17 cellular contexts compared by ENCODE assay signal in genomic region chr15:96418146-96418545, GRCh38.
"Had no signal": no experiment of that assay in that cellular context is flagged by ENCODE, and none has a peak within 500 bp of the region (broad histone marks: within the 10 kb centered on the region; RNA-seq: fewer than 3 reads in every experiment).

No MANE protein-coding gene starts in this region.

- H3K36me3 Mint-ChIP-seq: activated naive CD4-positive, alpha-beta T cell treated with anti-CD3 and anti-CD28 coated beads, Interleukin-2, amount 10 ng/mL, durations not matched to agents 7 days and 5 days had no signal

- H3K9me3 Mint-ChIP-seq: activated naive CD4-positive, alpha-beta T cell treated with anti-CD3 and anti-CD28 coated beads, Interleukin-2, amount 10 ng/mL, durations not matched to agents 7 days and 5 days; activated T-helper 2 cell treated with anti-CD3 and anti-CD28 coated beads, Interferon-gamma antibody, Interleukin-2, Interleukin-4, amounts not matched to agents 10 μg/mL and 5 μg/mL and 100 μg/mL, durations not matched to agents 14 hours and 24 hours and 36 hours had no signal

- ATAC-seq: activated CD8-positive, alpha-beta T cell treated with anti-CD3 and anti-CD28 coated beads, Interleukin-2, amount 10 ng/mL, durations not matched to agents 7 days and 5 days; naive thymus-derived CD4-positive, alpha-beta T cell; psoas muscle; stimulated activated naive CD8-positive, alpha-beta T cell treated with anti-CD3 and anti-CD28 coated beads, Interleukin-15, Interleukin-2, amounts not matched to agents 100 U/mL and 50 U/mL, for 24 hours; upper lobe of right lung had no signal

- H3K36me3 ChIP-seq: adrenal gland, upper lobe of right lung had no signal

- H3K27ac Mint-ChIP-seq: activated CD8-positive, alpha-beta T cell treated with anti-CD3 and anti-CD28 coated beads, Interleukin-2, amount 10 ng/mL, durations not matched to agents 7 days and 5 days; activated naive CD4-positive, alpha-beta T cell treated with anti-CD3 and anti-CD28 coated beads, Interleukin-2, amount 10 ng/mL, durations not matched to agents 7 days and 5 days; activated T-helper 2 cell treated with anti-CD3 and anti-CD28 coated beads, Interferon-gamma antibody, Interleukin-2, Interleukin-4, amounts not matched to agents 10 μg/mL and 5 μg/mL and 100 μg/mL, durations not matched to agents 14 hours and 24 hours and 36 hours; naive thymus-derived CD4-positive, alpha-beta T cell had no signal

- DNase-seq: activated CD4-positive, alpha-beta T cell treated with anti-CD3 and anti-CD28 coated beads for 4 hours; activated CD8-positive, alpha-beta memory T cell treated with anti-CD3 and anti-CD28 coated beads, Interleukin-2, amount 50 U/mL, for 48 hours; activated CD8-positive, alpha-beta T cell treated with anti-CD3 and anti-CD28 coated beads, Interleukin-2, amount 10 ng/mL, durations not matched to agents 7 days and 5 days; activated naive CD4-positive, alpha-beta T cell treated with anti-CD3 and anti-CD28 coated beads, Interleukin-2, amount 10 ng/mL, durations not matched to agents 7 days and 5 days; adrenal gland; central memory CD4-positive, alpha-beta T cell; effector CD8-positive, alpha-beta T cell; naive thymus-derived CD4-positive, alpha-beta T cell; occipital lobe; psoas muscle; stimulated activated CD4-positive, alpha-beta T cell treated with anti-CD3 and anti-CD28 coated beads, Interleukin-2, amount 100 ng/mL, for 48 hours; stimulated activated naive CD8-positive, alpha-beta T cell treated with anti-CD3 and anti-CD28 coated beads, Interleukin-15, Interleukin-2, amounts not matched to agents 100 U/mL and 50 U/mL, for 24 hours; T-helper 9 cell; upper lobe of right lung had no signal

- H3K4me3 ChIP-seq: adrenal gland, coronary artery, lung, upper lobe of right lung had no signal

- H3K27ac ChIP-seq: adrenal gland, coronary artery, psoas muscle, upper lobe of right lung had no signal

- H3K9me3 ChIP-seq: adrenal gland, psoas muscle, upper lobe of right lung had no signal

- H3K4me3 Mint-ChIP-seq: activated CD8-positive, alpha-beta T cell treated with anti-CD3 and anti-CD28 coated beads, Interleukin-2, amount 10 ng/mL, durations not matched to agents 7 days and 5 days; activated naive CD4-positive, alpha-beta T cell treated with anti-CD3 and anti-CD28 coated beads, Interleukin-2, amount 10 ng/mL, durations not matched to agents 7 days and 5 days had no signal

- H3K4me1 Mint-ChIP-seq: activated naive CD4-positive, alpha-beta T cell treated with anti-CD3 and anti-CD28 coated beads, Interleukin-2, amount 10 ng/mL, durations not matched to agents 7 days and 5 days had no signal
